16 cellular contexts compared by ENCODE assay signal in the genomic region with DNA sequence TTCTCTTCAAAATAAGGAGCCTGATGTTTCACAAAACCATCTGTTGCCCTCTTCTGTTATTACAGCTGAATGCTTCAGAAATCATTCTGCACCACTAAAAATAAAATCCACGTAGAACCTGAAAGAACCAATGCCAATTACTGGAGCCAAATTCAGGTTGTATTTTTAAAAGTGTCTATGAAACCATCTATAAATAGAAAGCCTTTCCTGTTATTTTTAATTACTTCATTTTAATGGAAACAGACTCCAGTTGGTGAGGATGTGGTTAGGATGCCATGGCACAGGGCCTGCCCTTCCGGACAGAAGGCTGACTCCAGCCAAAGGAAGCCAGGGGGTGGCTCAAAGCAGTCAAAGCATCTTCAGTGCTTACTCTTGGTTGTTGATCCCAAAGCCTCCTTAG.
DNase-seq lines count a peak whose midpoint lies in the region; ATAC-seq lines count a peak whose summit lies in the region.
"Had no signal": no experiment of that assay in that cellular context is flagged by ENCODE, and none has a peak within 500 bp of the region (broad histone marks: within the 10 kb centered on the region; RNA-seq: fewer than 3 reads in every experiment).

No MANE protein-coding gene starts in this region.

- peaks cover 10% of the 10 kb centered on the region for H3K36me3 Mint-ChIP-seq in activated naive CD4-positive, alpha-beta T cell treated with anti-CD3 and anti-CD28 coated beads, Interleukin-2, amount 10 ng/mL, durations not matched to agents 7 days and 5 days
- peaks cover 5 to 14% of the 10 kb centered on the region in 2 donors for H3K36me3 Mint-ChIP-seq in activated naive CD4-positive, alpha-beta T cell treated with anti-CD3 and anti-CD28 coated beads, Interleukin-2, amount 50 U/mL, for 72 hours
- H3K36me3 Mint-ChIP-seq in effector memory CD8-positive, alpha-beta T cell (ENCODE audit: insufficient read depth): no peaks in the 10 kb centered on the region

- peaks cover 3% of the 10 kb centered on the region for H3K27me3 Mint-ChIP-seq in activated naive CD4-positive, alpha-beta T cell treated with anti-CD3 and anti-CD28 coated beads, Interleukin-2, amount 10 ng/mL, durations not matched to agents 7 days and 5 days
- peaks cover 5 to 7% of the 10 kb centered on the region in 2 donors for H3K27me3 Mint-ChIP-seq in effector memory CD8-positive, alpha-beta T cell

- no peak overlapping the region for H3K4me3 ChIP-seq in skeletal muscle satellite cell (ENCODE audit: low read length)
- H3K4me3 ChIP-seq: hepatocyte, mucosa of descending colon, upper lobe of right lung had no signal

- peak overlapping the region; percentile 52 for H3K4me2 ChIP-seq in skeletal muscle satellite cell (ENCODE audit: low read length)
- H3K4me2 ChIP-seq: hepatocyte had no signal

- H3K4me1 ChIP-seq in skeletal muscle satellite cell (ENCODE audit: control insufficient read depth, insufficient read depth, low read length): peaks cover 11% of the 10 kb centered on the region
- H3K4me1 ChIP-seq: upper lobe of right lung had no signal

- no peaks in the 10 kb centered on the region for H3K27me3 ChIP-seq in skeletal muscle satellite cell (ENCODE audit: control insufficient read depth, insufficient read depth, low read length)
- H3K27me3 ChIP-seq: hepatocyte, upper lobe of right lung had no signal

- H3K9me3 ChIP-seq in skeletal muscle satellite cell (replicated peaks; ENCODE audit: low read length): no peaks in the 10 kb centered on the region
- H3K9me3 ChIP-seq: mucosa of descending colon, upper lobe of right lung had no signal

- peak overlapping the region; percentile 67 for H3K9ac ChIP-seq in skeletal muscle satellite cell (ENCODE audit: low read depth, low read length)

- peak; percentile 56 for DNase-seq in activated naive CD4-positive, alpha-beta T cell treated with anti-CD3 and anti-CD28 coated beads, Interleukin-2, amount 10 ng/mL, durations not matched to agents 7 days and 5 days
- no peak for DNase-seq in activated naive CD4-positive, alpha-beta T cell treated with anti-CD3 and anti-CD28 coated beads, Interleukin-2, amount 50 U/mL, for 72 hours (ENCODE audit: low spot score in 2 of 2)
- DNase-seq in LHCN-M2 (ENCODE audit: low read depth) (peak; percentile 47), cerebellar cortex (ENCODE audit: low spot score) (peak; percentile 78)
- DNase-seq in effector memory CD8-positive, alpha-beta T cell: no peak
- DNase-seq: activated CD8-positive, alpha-beta memory T cell treated with anti-CD3 and anti-CD28 coated beads for 24 hours; cortex of kidney; kidney glomerular epithelial cell; mucosa of descending colon; stimulated activated naive CD4-positive, alpha-beta T cell; upper lobe of right lung had no signal

- H3K4me1 Mint-ChIP-seq in activated naive CD4-positive, alpha-beta T cell treated with anti-CD3 and anti-CD28 coated beads, Interleukin-2, amount 10 ng/mL, durations not matched to agents 7 days and 5 days: peaks cover 74% of the 10 kb centered on the region
- peaks cover 14 to 16% of the 10 kb centered on the region in 2 donors for H3K4me1 Mint-ChIP-seq in effector memory CD8-positive, alpha-beta T cell (ENCODE audit: low read depth in 2 of 2)

- no peak for ATAC-seq in activated naive CD4-positive, alpha-beta T cell treated with anti-CD3 and anti-CD28 coated beads, Interleukin-2, amount 50 U/mL, for 72 hours
- ATAC-seq in HG03439 (IDR thresholded peaks at IDR 0.05; ENCODE audit: unreplicated experiment) (no peak), GM21786 (IDR thresholded peaks at IDR 0.05; ENCODE audit: unreplicated experiment) (no peak)
- no peak for ATAC-seq in effector memory CD8-positive, alpha-beta T cell (replicated peaks)

- CTCF ChIA-PET in activated naive CD4-positive, alpha-beta T cell treated with anti-CD3 and anti-CD28 coated beads, Interleukin-2, amount 10 ng/mL, durations not matched to agents 7 days and 5 days (lab: Charles Lee): interaction anchor here (1.7 kb wide), 1 partner anchor 13 kb away, joined by 7 read pairs; no protein-coding TSS in a partner anchor

- H3K9me3 Mint-ChIP-seq in activated naive CD4-positive, alpha-beta T cell treated with anti-CD3 and anti-CD28 coated beads, Interleukin-2, amount 10 ng/mL, durations not matched to agents 7 days and 5 days: peaks cover 21% of the 10 kb centered on the region
- H3K9me3 Mint-ChIP-seq in activated naive CD4-positive, alpha-beta T cell treated with anti-CD3 and anti-CD28 coated beads, Interleukin-2, amount 50 U/mL, for 72 hours: peaks cover 17 to 23% of the 10 kb centered on the region in 2 donors
- H3K9me3 Mint-ChIP-seq in effector memory CD8-positive, alpha-beta T cell: peaks cover 3 to 17% of the 10 kb centered on the region in 2 donors

- no peaks in the 10 kb centered on the region for H3K36me3 ChIP-seq in skeletal muscle satellite cell (ENCODE audit: insufficient read depth, low read length)
- H3K36me3 ChIP-seq: upper lobe of right lung had no signal

- peak overlapping the region; percentile 52 for H3K4me3 Mint-ChIP-seq in activated naive CD4-positive, alpha-beta T cell treated with anti-CD3 and anti-CD28 coated beads, Interleukin-2, amount 10 ng/mL, durations not matched to agents 7 days and 5 days
- H3K4me3 Mint-ChIP-seq in effector memory CD8-positive, alpha-beta T cell: no peak overlapping the region

- peak overlapping the region; percentile 87 for H3K27ac Mint-ChIP-seq in activated naive CD4-positive, alpha-beta T cell treated with anti-CD3 and anti-CD28 coated beads, Interleukin-2, amount 10 ng/mL, durations not matched to agents 7 days and 5 days
- H3K27ac Mint-ChIP-seq in activated naive CD4-positive, alpha-beta T cell treated with anti-CD3 and anti-CD28 coated beads, Interleukin-2, amount 50 U/mL, for 72 hours: no peak overlapping the region
- no peak overlapping the region for H3K27ac Mint-ChIP-seq in effector memory CD8-positive, alpha-beta T cell
- H3K27ac Mint-ChIP-seq: activated T-helper 2 cell treated with anti-CD3 and anti-CD28 coated beads, Interferon-gamma antibody, Interleukin-2, Interleukin-4, amounts not matched to agents 10 μg/mL and 5 μg/mL and 100 μg/mL, durations not matched to agents 14 hours and 24 hours and 36 hours had no signal

Comparison
In these comparisons a context has a peak if more than half of its experiments do, and no peak if none do; other contexts are left out.
1. DNase-seq: peak in activated naive CD4-positive, alpha-beta T cell treated with anti-CD3 and anti-CD28 coated beads, Interleukin-2, amount 10 ng/mL, durations not matched to agents 7 days and 5 days (single experiment), LHCN-M2 (single experiment) and cerebellar cortex (single experiment); none in activated naive CD4-positive, alpha-beta T cell treated with anti-CD3 and anti-CD28 coated beads, Interleukin-2, amount 50 U/mL, for 72 hours (0 of 2) and effector memory CD8-positive, alpha-beta T cell (0 of 3).